Comparison of ENCODE assay signal across 8 cellular contexts in genomic region chr1:154559496-154559950, GRCh38. TPM values are rescaled to one million over a fixed set of nuclear protein-coding genes. Genes with fewer than 3 reads are reported as not detected.
DNase-seq lines count a peak whose midpoint lies in the region; ATAC-seq and TF ChIP-seq lines count a peak whose summit lies in the region.

No MANE protein-coding gene starts in this region.

- TF ChIP-seq CTCF in DOHH2 (IDR thresholded peaks at IDR 0.05; ENCODE audit: low read depth, low read length, poor library complexity, severe bottlenecking) (peak; percentile 98), osteocyte (IDR thresholded peaks at IDR 0.05) (no peak)

- intact Hi-C loops in Right ventricle myocardium inferior (cut with DNase I) = loop anchor here (1.0 to 5.0 kb wide), 7 partner anchors 68 to 503 kb away; partner anchors contain the start of genes EFNA4, IL6R and PMVK

- H3K27me3 Mint-ChIP-seq in activated naive CD8-positive, alpha-beta T cell treated with anti-CD3 and anti-CD28 coated beads, Interleukin-2, amount 10 ng/mL, durations not matched to agents 7 days and 5 days = no peaks in the 10 kb centered on the region
- peaks cover 7% of the 10 kb centered on the region for H3K27me3 Mint-ChIP-seq in osteocyte (ENCODE audit: unreplicated experiment)

- H3K4me1 ChIP-seq in DOHH2 (ENCODE audit: control insufficient read depth, low read length) (peaks cover 33% of the 10 kb centered on the region), HAP-1 (peaks cover 17% of the 10 kb centered on the region), thymus (ENCODE audit: control insufficient read depth, insufficient read depth, low read length) (peaks cover 18% of the 10 kb centered on the region)

- peaks cover 11% of the 10 kb centered on the region; the same call in 1 of the 2 replicates for H4K20me1 ChIP-seq in DOHH2 (ENCODE audit: control insufficient read depth, insufficient read depth, low read depth, low read length)

- POLR2A ChIA-PET in activated naive CD8-positive, alpha-beta T cell treated with anti-CD3 and anti-CD28 coated beads, Interleukin-2, amount 10 ng/mL, durations not matched to agents 7 days and 5 days (lab: Charles Lee) = interaction anchor here (0.6 to 1.6 kb wide), 7 partner anchors 19 to 384 kb away, joined by 3 to 11 read pairs (median 3); partner anchors contain the start of gene PMVK

- H3K36me3 ChIP-seq in DOHH2 (ENCODE audit: control insufficient read depth, low read length) (peaks cover 36% of the 10 kb centered on the region), HAP-1 (replicated peaks) (peaks cover 16% of the 10 kb centered on the region), thymus (ENCODE audit: control insufficient read depth, insufficient read depth) (peaks cover 15% of the 10 kb centered on the region)

- H3K4me3 ChIP-seq in DOHH2 (ENCODE audit: low read length) (peak overlapping the region; percentile 98), HAP-1 (peak overlapping the region; percentile 32), thymus (ENCODE audit: low read length) (peak overlapping the region; percentile 92)

- H3K27ac ChIP-seq in DOHH2 (ENCODE audit: low read depth, low read length) = peak overlapping the region; percentile 76
- peak overlapping the region; percentile 33 for H3K27ac ChIP-seq in thymus (ENCODE audit: low read depth)

- H3F3A ChIP-seq in DOHH2 (ENCODE audit: control insufficient read depth, insufficient read depth) = peaks cover 4% of the 10 kb centered on the region; the same call in 1 of the 2 replicates

- peaks cover 42% of the 10 kb centered on the region for H3K79me2 ChIP-seq in DOHH2 (ENCODE audit: control insufficient read depth, low read length)

- H3K27ac Mint-ChIP-seq in activated naive CD8-positive, alpha-beta T cell treated with anti-CD3 and anti-CD28 coated beads, Interleukin-2, amount 10 ng/mL, durations not matched to agents 7 days and 5 days = peak overlapping the region; percentile 96
- peak overlapping the region; percentile 95 for H3K27ac Mint-ChIP-seq in osteocyte (ENCODE audit: unreplicated experiment)

- H3K4me2 ChIP-seq in DOHH2 (ENCODE audit: low read length) = peak overlapping the region; percentile 100

- H3K9me3 Mint-ChIP-seq in activated naive CD8-positive, alpha-beta T cell treated with anti-CD3 and anti-CD28 coated beads, Interleukin-2, amount 10 ng/mL, durations not matched to agents 7 days and 5 days = no peaks in the 10 kb centered on the region
- no peaks in the 10 kb centered on the region for H3K9me3 Mint-ChIP-seq in osteocyte (ENCODE audit: unreplicated experiment)

- no peaks in the 10 kb centered on the region for H3K9me2 ChIP-seq in DOHH2 (replicated peaks; ENCODE audit: control insufficient read depth, low read length)

- in situ Hi-C loops in HAP-1 (cut with MboI; ENCODE audit: low sequenced_read_pairs) = no loop called here

- DNase-seq in HAP-1 (ENCODE audit: low spot score in 2 of 2) (peak; percentile 88 to 93), NCI-H1092 (lab: John Stamatoyannopoulos, UW) (peak; percentile 94), SKM-1 (lab: John Stamatoyannopoulos, UW; ENCODE audit: unreplicated experiment) (peak; percentile 84), Right ventricle myocardium inferior (ENCODE audit: missing footprints) (peak; percentile 86), osteocyte (ENCODE audit: extremely low spot score, unreplicated experiment) (peak; percentile 94)
- peak; percentile 75 for DNase-seq in activated naive CD8-positive, alpha-beta T cell treated with anti-CD3 and anti-CD28 coated beads, Interleukin-2, amount 10 ng/mL, durations not matched to agents 7 days and 5 days

- WGBS in thymus = 10% methylated on average over 11 of the region's 11 CpGs

- H3K4me3 Mint-ChIP-seq in activated naive CD8-positive, alpha-beta T cell treated with anti-CD3 and anti-CD28 coated beads, Interleukin-2, amount 10 ng/mL, durations not matched to agents 7 days and 5 days = peak overlapping the region; percentile 93
- peak overlapping the region; percentile 85 for H3K4me3 Mint-ChIP-seq in osteocyte (ENCODE audit: unreplicated experiment)

- H3K9me3 ChIP-seq in DOHH2 (ENCODE audit: control insufficient read depth, insufficient read depth, low read length) = no peaks in the 10 kb centered on the region
- no peaks in the 10 kb centered on the region for H3K9me3 ChIP-seq in HAP-1
- H3K9me3 ChIP-seq in thymus (ENCODE audit: control insufficient read depth) = no peaks in the 10 kb centered on the region

- peaks cover 6% of the 10 kb centered on the region for H3K36me3 Mint-ChIP-seq in activated naive CD8-positive, alpha-beta T cell treated with anti-CD3 and anti-CD28 coated beads, Interleukin-2, amount 10 ng/mL, durations not matched to agents 7 days and 5 days
- H3K36me3 Mint-ChIP-seq in osteocyte (ENCODE audit: unreplicated experiment) = peaks cover 13% of the 10 kb centered on the region

- ATAC-seq in activated naive CD8-positive, alpha-beta T cell treated with anti-CD3 and anti-CD28 coated beads, Interleukin-2, amount 10 ng/mL, durations not matched to agents 7 days and 5 days (ENCODE audit: low read depth) = peak; percentile 20
- ATAC-seq in Right ventricle myocardium inferior = peak; percentile 73

- H3K27me3 ChIP-seq in DOHH2 (ENCODE audit: control insufficient read depth, low read length) = no peaks in the 10 kb centered on the region
- no peaks in the 10 kb centered on the region for H3K27me3 ChIP-seq in HAP-1 (ENCODE audit: low read depth)
- H3K27me3 ChIP-seq in thymus (ENCODE audit: control insufficient read depth, insufficient read depth) = no peaks in the 10 kb centered on the region

- H3K4me1 Mint-ChIP-seq in activated naive CD8-positive, alpha-beta T cell treated with anti-CD3 and anti-CD28 coated beads, Interleukin-2, amount 10 ng/mL, durations not matched to agents 7 days and 5 days = peaks cover 36% of the 10 kb centered on the region
- H3K4me1 Mint-ChIP-seq in osteocyte (ENCODE audit: unreplicated experiment) = peaks cover 30% of the 10 kb centered on the region

RNA-seq across cellular contexts. Expression of gene UBE2Q1, which starts 1.1 kb away (rescaled TPM):
- 100 to 1,000 TPM; 106 to 107 TPM for total RNA-seq in activated naive CD8-positive, alpha-beta T cell treated with anti-CD3 and anti-CD28 coated beads, Interleukin-2, amount 10 ng/mL, durations not matched to agents 7 days and 5 days
- 53.2 TPM for total RNA-seq in Right ventricle myocardium inferior
- 77.3 and 82.1 TPM in 2 replicates for total RNA-seq in osteocyte
- polyA plus RNA-seq in thymus = 49.4 TPM

RNA-seq across cellular contexts. Expression of gene CHRNB2, which starts 8.1 kb away (rescaled TPM):
- total RNA-seq in activated naive CD8-positive, alpha-beta T cell treated with anti-CD3 and anti-CD28 coated beads, Interleukin-2, amount 10 ng/mL, durations not matched to agents 7 days and 5 days = not detected
- total RNA-seq in Right ventricle myocardium inferior (not detected), osteocyte (0.10 and 0.27 TPM in 2 replicates)
- polyA plus RNA-seq in thymus = 0.21 TPM

RNA-seq across cellular contexts. Expression of gene ADAR, which starts 48.5 kb away (rescaled TPM):
- 100 to 1,000 TPM; 325 to 338 TPM for total RNA-seq in activated naive CD8-positive, alpha-beta T cell treated with anti-CD3 and anti-CD28 coated beads, Interleukin-2, amount 10 ng/mL, durations not matched to agents 7 days and 5 days
- total RNA-seq in Right ventricle myocardium inferior = 52.8 TPM
- 186 and 188 TPM in 2 replicates for total RNA-seq in osteocyte
- 49.7 TPM for polyA plus RNA-seq in thymus

RNA-seq across cellular contexts. Expression of gene SHE, which starts 57.3 kb away (rescaled TPM):
- not detected for total RNA-seq in activated naive CD8-positive, alpha-beta T cell treated with anti-CD3 and anti-CD28 coated beads, Interleukin-2, amount 10 ng/mL, durations not matched to agents 7 days and 5 days
- total RNA-seq in Right ventricle myocardium inferior (11.3 TPM), osteocyte (not detected in 2 replicates)
- polyA plus RNA-seq in thymus = 7.6 TPM

RNA-seq across cellular contexts. Expression of gene TDRD10, which starts 57.5 kb away (rescaled TPM):
- total RNA-seq in activated naive CD8-positive, alpha-beta T cell treated with anti-CD3 and anti-CD28 coated beads, Interleukin-2, amount 10 ng/mL, durations not matched to agents 7 days and 5 days = not detected
- total RNA-seq in Right ventricle myocardium inferior = 2.2 TPM
- total RNA-seq in osteocyte = not detected in 2 replicates
- 12.2 TPM for polyA plus RNA-seq in thymus

Comparison
In these comparisons a context has a peak if more than half of its experiments do, and no peak if none do; other contexts are left out.
1. Peak in every context shown above with its lines: DNase-seq, ATAC-seq, H3K4me3 ChIP-seq and H3K27ac ChIP-seq.
2. H3K4me3 ChIP-seq: peak in every context shown above with its lines; median percentile 98 in DOHH2; 92 in thymus; 32 in HAP-1.